Comparison of ENCODE assay signal across 14 cellular contexts in genomic region chr1:198939286-198939685, GRCh38.
"Had no signal": no experiment of that assay in that cellular context is flagged by ENCODE, and none has a peak within 500 bp of the region (broad histone marks: within the 10 kb centered on the region; RNA-seq: fewer than 3 reads in every experiment).

No MANE protein-coding gene starts in this region.

- H3K4me1 ChIP-seq: esophagus squamous epithelium, right lobe of liver, uterus had no signal

- H3K27me3 ChIP-seq: esophagus squamous epithelium, hepatocyte, ovary, right lobe of liver, tibial nerve, uterus had no signal

- H2AFZ ChIP-seq: hepatocyte had no signal

- H3K9me3 ChIP-seq: esophagus squamous epithelium, ovary, right lobe of liver, tibial nerve, uterus had no signal

- H3K36me3 ChIP-seq: esophagus squamous epithelium, ovary, right lobe of liver, tibial nerve, uterus had no signal

- H3K4me3 ChIP-seq: esophagus squamous epithelium, hepatocyte, ovary, right lobe of liver, tibial nerve, uterus had no signal

- DNase-seq: activated CD4-positive, alpha-beta T cell treated with anti-CD3 and anti-CD28 coated beads, Interleukin-2, amount 50 U/mL, for 4 hours; activated gamma-delta T cell treated with Interleukin-2 at 50 U/mL for 16 hours; effector CD8-positive, alpha-beta T cell; esophagus squamous epithelium; mesenchymal stem cell; naive thymus-derived CD8-positive, alpha-beta T cell; ovary; right lobe of liver; small intestine; stimulated activated CD4-positive, alpha-beta T cell treated with anti-CD3 and anti-CD28 coated beads, Interleukin-15, amount 100 ng/mL, for 24 hours; stimulated activated CD4-positive, alpha-beta T cell treated with anti-CD3 and anti-CD28 coated beads, Interleukin-2, amount 100 ng/mL, for 48 hours; uterus had no signal

- H3K4me2 ChIP-seq: hepatocyte had no signal

- ATAC-seq: naive thymus-derived CD8-positive, alpha-beta T cell; right lobe of liver had no signal

- H3K27ac ChIP-seq: esophagus squamous epithelium, hepatocyte, ovary, right lobe of liver, tibial nerve, uterus had no signal
